24 cellular contexts compared by ENCODE assay signal in the genomic region with DNA sequence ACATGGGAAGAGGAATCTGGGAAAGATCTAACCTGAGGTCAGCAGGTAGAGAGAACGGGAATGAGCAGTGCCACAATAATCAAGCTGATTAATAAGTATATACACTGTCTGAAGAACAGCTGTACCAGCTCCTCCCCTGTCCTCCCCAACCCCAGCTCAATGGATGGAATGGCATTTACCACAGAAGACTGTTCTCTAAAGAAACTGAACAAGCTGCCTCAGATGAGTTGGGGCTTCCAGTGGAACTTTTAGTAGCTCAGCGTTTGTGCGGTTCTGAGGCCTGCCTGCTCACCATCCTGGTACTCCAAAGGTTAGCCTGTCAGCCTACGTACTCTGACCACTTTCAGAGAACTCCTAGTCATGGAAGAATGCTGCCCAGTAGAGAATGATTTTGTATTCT.
"Had no signal": no experiment of that assay in that cellular context is flagged by ENCODE, and none has a peak within 500 bp of the region (broad histone marks: within the 10 kb centered on the region; RNA-seq: fewer than 3 reads in every experiment).

No MANE protein-coding gene starts in this region.

- H3K36me3 ChIP-seq: suprapubic skin, thyroid gland, tibial nerve, transverse colon, upper lobe of left lung, upper lobe of right lung, uterus, vagina had no signal

- DNase-seq: stimulated activated CD4-positive, alpha-beta T cell treated with anti-CD3 and anti-CD28 coated beads, Interleukin-2, amount 100 ng/mL, for 48 hours; stimulated activated CD4-positive, alpha-beta T cell treated with anti-CD3 and anti-CD28 coated beads, Interleukin-4, amount 100 ng/mL, for 1 hour; stimulated activated CD4-positive, alpha-beta T cell treated with anti-CD3 and anti-CD28 coated beads, Interleukin-4, amount 100 ng/mL, for 24 hours; stimulated activated CD4-positive, alpha-beta T cell treated with anti-CD3 and anti-CD28 coated beads, Interleukin-4, amount 100 ng/mL, for 4 hours; stimulated activated CD8-positive, alpha-beta memory T cell treated with anti-CD3 and anti-CD28 coated beads, Interleukin-4, amount 100 ng/mL, for 48 hours; stimulated activated naive B cell treated with anti-CD40 and anti-IgM and Interleukin-4, amounts not matched to agents 10 μg/mL and 1 μg/mL and 100 μg/mL, for 72 hours; stimulated activated naive CD4-positive, alpha-beta T cell; stimulated activated naive CD4-positive, alpha-beta T cell treated with Interleukin-2 at 50 U/mL for 16 hours; stimulated activated naive CD8-positive, alpha-beta T cell treated with anti-CD3 and anti-CD28 coated beads, Interleukin-15, amount 100 ng/mL, for 72 hours; stimulated activated naive CD8-positive, alpha-beta T cell treated with anti-CD3 and anti-CD28 coated beads, Interleukin-15, Interleukin-2, amounts not matched to agents 100 U/mL and 50 U/mL, for 24 hours; stomach; substantia nigra; testis; thyroid gland; tibial artery; transverse colon; trophoblast cell; upper lobe of left lung; upper lobe of right lung; uterus had no signal

- H3K9me3 ChIP-seq: stomach, suprapubic skin, testis, thoracic aorta, thyroid gland, tibial artery, tibial nerve, transverse colon, upper lobe of left lung, upper lobe of right lung, uterus, vagina had no signal

- H3K27me3 ChIP-seq: stomach, suprapubic skin, testis, thyroid gland, tibial artery, tibial nerve, transverse colon, upper lobe of left lung, upper lobe of right lung, uterus, vagina had no signal

- H3K27ac ChIP-seq: stomach, suprapubic skin, testis, thoracic aorta, thyroid gland, tibial artery, tibial nerve, transverse colon, upper lobe of left lung, upper lobe of right lung, uterus, vagina had no signal

- H3K4me3 ChIP-seq: stomach, suprapubic skin, testis, thoracic aorta, thyroid gland, tibial artery, tibial nerve, transverse colon, upper lobe of left lung, upper lobe of right lung, uterus, vagina had no signal

- H3K4me1 ChIP-seq: thyroid gland, tibial nerve, upper lobe of left lung, upper lobe of right lung, uterus, vagina had no signal
